Comparison of ENCODE assay signal across 17 cellular contexts in the genomic region with DNA sequence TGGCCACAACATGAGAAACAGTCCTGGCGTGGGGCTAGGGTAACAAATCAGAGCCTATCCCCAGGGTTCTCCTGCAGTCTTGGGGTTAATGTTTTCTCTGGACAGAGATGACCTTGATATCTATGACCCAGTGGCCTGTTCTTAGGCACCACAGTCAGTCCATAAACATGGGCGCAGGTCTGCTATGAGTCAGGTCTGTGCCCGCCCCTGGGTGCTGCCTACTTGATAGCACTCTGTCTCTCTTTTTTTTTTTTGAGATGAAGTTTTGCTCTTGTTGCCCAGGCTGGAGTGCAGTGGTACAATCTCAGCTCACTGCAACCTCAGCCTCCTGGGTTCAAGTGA. TPM values are rescaled to one million over a fixed set of nuclear protein-coding genes. Genes with fewer than 3 reads are reported as not detected.
DNase-seq lines count a peak whose midpoint lies in the region; ATAC-seq, FAIRE-seq and TF ChIP-seq lines count a peak whose summit lies in the region.
"Had no signal": no experiment of that assay in that cellular context is flagged by ENCODE, and none has a peak within 500 bp of the region (broad histone marks: within the 10 kb centered on the region; RNA-seq: fewer than 3 reads in every experiment).

No MANE protein-coding gene starts in this region.

- peak overlapping the region; percentile 57 for H2BK20ac ChIP-seq in IMR-90 (ENCODE audit: low read depth, low read length)

- no peak overlapping the region for H2AK9ac ChIP-seq in IMR-90 (replicated peaks; ENCODE audit: low read depth, low read length, poor library complexity)

- H3K4ac ChIP-seq in IMR-90 (ENCODE audit: low read depth, low read length), result peak overlapping the region; percentile 35

- H2AK5ac ChIP-seq in IMR-90 (ENCODE audit: low read depth, low read length), result peak overlapping the region; percentile 94

- H3K27ac ChIP-seq in A549, result peak overlapping the region; percentile 87 to 90
- H3K27ac ChIP-seq in IMR-90 (ENCODE audit: insufficient read depth, low read length), result peak overlapping the region; percentile 18; the same call in 1 of the 2 replicates
- H3K27ac ChIP-seq in coronary artery, result no peak overlapping the region
- H3K27ac ChIP-seq: lower lobe of right lung had no signal

- H3K27me3 Mint-ChIP-seq in chondrocyte (ENCODE audit: low read depth) (no peaks in the 10 kb centered on the region), Calu3 (ENCODE audit: unreplicated experiment) (no peaks in the 10 kb centered on the region)

- no peak for TF ChIP-seq POLR2A in A549 (IDR thresholded peaks at IDR 0.05; ENCODE audit: low read length)
- TF ChIP-seq POLR2A in IMR-90 (IDR thresholded peaks at IDR 0.05; ENCODE audit: low read depth, low read length), result no peak

- no peak overlapping the region for H2AFZ ChIP-seq in IMR-90 (replicated peaks; ENCODE audit: low read length, poor library complexity)

- dilution Hi-C loops in IMR-90 (cut with HindIII; ENCODE audit: low sequenced_read_pairs, unreplicated experiment), result no loop called here

- DNase-seq in A549 (ENCODE audit: low read depth in 1 of 2, low spot score in 1 of 2) (no peak), IMR-90 (no peak), chondrocyte (ENCODE audit: low spot score) (peak; percentile 37), omental fat pad (ENCODE audit: low spot score) (peak; percentile 9), Calu3 (no peak), coronary artery (ENCODE audit: low spot score) (no peak), NCI-H82 (lab: John Stamatoyannopoulos, UW) (no peak)
- DNase-seq: activated CD4-positive, alpha-beta T cell treated with anti-CD3 and anti-CD28 coated beads for 1 hour; activated effector memory CD4-positive, alpha-beta T cell treated with Interleukin-2 at 50 U/mL for 16 hours; DMS79; hypothalamus; lower lobe of right lung; NCI-H2227 treated with DMSO at 0.1 percent for 48 hours; PC-3; trophoblast cell had no signal

- H3K4me2 ChIP-seq in A549 (no peak overlapping the region; the same call in 2 of the 3 replicates), IMR-90 (ENCODE audit: low read depth, low read length) (no peak overlapping the region)

- peaks cover 36% of the 10 kb centered on the region for H3K4me1 ChIP-seq in A549
- peaks cover 22% of the 10 kb centered on the region for H3K4me1 ChIP-seq in IMR-90 (ENCODE audit: control insufficient read depth, insufficient read depth, low read length)
- H3K4me1 ChIP-seq: breast epithelium, lower lobe of right lung had no signal

- H3K9me1 ChIP-seq in IMR-90 (ENCODE audit: insufficient read depth, low read length), result peaks cover 32% of the 10 kb centered on the region

- H3K23ac ChIP-seq in IMR-90 (ENCODE audit: low read depth, low read length), result no peak overlapping the region

- peak overlapping the region; percentile 63; the same call in 1 of the 2 replicates for H4K91ac ChIP-seq in IMR-90 (ENCODE audit: insufficient read depth, low read depth, low read length)

- H3K4me3 ChIP-seq in A549, result no peak overlapping the region
- H3K4me3 ChIP-seq in IMR-90 (ENCODE audit: insufficient read depth, low read depth, low read length), result no peak overlapping the region
- no peak overlapping the region for H3K4me3 ChIP-seq in coronary artery
- H3K4me3 ChIP-seq: breast epithelium, lower lobe of right lung had no signal

- no peak overlapping the region; the same call in 1 of the 2 replicates for H4K5ac ChIP-seq in IMR-90 (ENCODE audit: low read depth, low read length)

- peak overlapping the region in 1 of 2 experiments; percentile 35; a peak in 1 of 4 replicates for H4K8ac ChIP-seq in IMR-90 (ENCODE audit: low read depth in 2 of 2, low read length in 2 of 2)

- no peak overlapping the region for H3K27ac Mint-ChIP-seq in chondrocyte (ENCODE audit: unreplicated experiment)
- no peak overlapping the region for H3K27ac Mint-ChIP-seq in Calu3 (ENCODE audit: unreplicated experiment)

- peak overlapping the region; percentile 54; the same call in 2 of the 3 replicates for H2BK15ac ChIP-seq in IMR-90 (ENCODE audit: low read depth, low read length)

- H3K27me3 ChIP-seq in IMR-90 (ENCODE audit: control insufficient read depth, insufficient read depth, low read length), result no peaks in the 10 kb centered on the region
- H3K27me3 ChIP-seq: breast epithelium had no signal

- H3K79me1 ChIP-seq in IMR-90 (ENCODE audit: low read depth in 1 of 2, low read length in 2 of 2), result peaks cover 20 to 50% of the 10 kb centered on the region in 2 experiments

- CTCF ChIA-PET in A549 (lab: Yijun Ruan, JAX), result interaction anchor here (1.1 to 1.5 kb wide), 3 partner anchors 25 to 76 kb away, joined by 3 to 4 read pairs (median 3); no protein-coding TSS in a partner anchor
- CTCF ChIA-PET in IMR-90 (lab: Yijun Ruan, JAX), result interaction anchor here (0.5 to 1.8 kb wide), 2 partner anchors 8 to 84 kb away, joined by 4 to 5 read pairs; no protein-coding TSS in a partner anchor
- CTCF ChIA-PET in Calu3 (lab: Charles Lee), result no interaction called here

- H3K36me3 ChIP-seq in IMR-90 (ENCODE audit: control insufficient read depth, insufficient read depth, low read length), result peaks cover 36% of the 10 kb centered on the region
- H3K36me3 ChIP-seq: breast epithelium had no signal

- no peak overlapping the region for H3K56ac ChIP-seq in IMR-90 (ENCODE audit: extremely low read depth, insufficient read depth, low read length)

- peak overlapping the region; percentile 40 for H2BK5ac ChIP-seq in IMR-90 (ENCODE audit: low read depth, low read length, poor library complexity, severe bottlenecking)

- 0 out of 2 replicates have a peak overlapping the region, but pooled peaks have one; percentile 44 for H3K14ac ChIP-seq in IMR-90 (replicated peaks; ENCODE audit: low read depth, low read length)

- peaks cover 13% of the 10 kb centered on the region for H4K20me1 ChIP-seq in IMR-90 (ENCODE audit: insufficient read depth, low read length)

- intact Hi-C loops in IMR-90 (cut with micrococcal nuclease), result no loop called here
- intact Hi-C loops in Calu3 (cut with micrococcal nuclease; ENCODE audit: unreplicated experiment), result no loop called here

- no peak for TF ChIP-seq EP300 in A549 (IDR thresholded peaks at IDR 0.05)

- no peak for ATAC-seq in A549
- no peak for ATAC-seq in IMR-90 (ENCODE audit: low read depth)
- ATAC-seq in omental fat pad (ENCODE audit: low FRiP score), result no peak
- no peak for ATAC-seq in HG03442 (IDR thresholded peaks at IDR 0.05; ENCODE audit: unreplicated experiment)

- WGBS in A549 (ENCODE audit: missing lambda C conversion rate), result 79% methylated on average over 3 of the region's 3 CpGs
- WGBS in IMR-90 (ENCODE audit: extremely low coverage in 2 of 2, insufficient read length in 1 of 2), 2 experiments, result 93% methylated on average over 3 of the region's 3 CpGs; no CpG with 5 or more reads in 1 of the 2 experiments

- H3K18ac ChIP-seq in IMR-90 (ENCODE audit: low read depth, low read length), result no peak overlapping the region

- TF ChIP-seq CTCF in A549 (IDR thresholded peaks at IDR 0.05) (no peak), IMR-90 (conservative IDR thresholded peaks at IDR 0.05; ENCODE audit: low read depth, low read length) (no peak), chondrocyte (IDR thresholded peaks at IDR 0.05) (no peak), omental fat pad (IDR thresholded peaks at IDR 0.05) (no peak), Calu3 (IDR thresholded peaks at IDR 0.05; ENCODE audit: unreplicated experiment) (no peak), coronary artery (IDR thresholded peaks at IDR 0.05) (no peak)

- in situ Hi-C loops in IMR-90 (cut with MboI; ENCODE audit: low sequenced_read_pairs), result no loop called here

- H3K36me3 Mint-ChIP-seq in chondrocyte (ENCODE audit: low read depth) (peaks cover 4% of the 10 kb centered on the region), Calu3 (ENCODE audit: insufficient read depth, unreplicated experiment) (peaks cover 11% of the 10 kb centered on the region)

- H3K4me1 Mint-ChIP-seq in chondrocyte (ENCODE audit: low read depth), result peaks cover 13% of the 10 kb centered on the region
- H3K4me1 Mint-ChIP-seq in Calu3 (ENCODE audit: low read depth, unreplicated experiment), result peaks cover 23% of the 10 kb centered on the region

- H3K9me3 ChIP-seq in A549, result no peaks in the 10 kb centered on the region
- no peaks in the 10 kb centered on the region for H3K9me3 ChIP-seq in IMR-90 (ENCODE audit: control insufficient read depth, insufficient read depth, low read length)
- H3K9me3 ChIP-seq: breast epithelium, lower lobe of right lung had no signal

- BruUV-seq in IMR-90 (replicated peaks; lab: Mats Ljungman, UMichigan) (no TSS peak), Calu3 (replicated peaks; lab: Mats Ljungman, UMichigan) (no TSS peak)

- H3K4me3 Mint-ChIP-seq in chondrocyte (ENCODE audit: unreplicated experiment) (no peak overlapping the region), Calu3 (ENCODE audit: low read depth, unreplicated experiment) (no peak overlapping the region)

- no peak for FAIRE-seq in A549 (lab: Jason Lieb, UNC)

- H3K9me3 Mint-ChIP-seq in chondrocyte (ENCODE audit: low read depth) (peaks cover 4% of the 10 kb centered on the region), Calu3 (ENCODE audit: low read depth, unreplicated experiment) (no peaks in the 10 kb centered on the region)

- POLR2A ChIA-PET in A549 (lab: Yijun Ruan, JAX) (no interaction called here), IMR-90 (lab: Charles Lee; ENCODE audit: unreplicated experiment) (no interaction called here)

- no peak for TF ChIP-seq RAD21 in A549 (conservative IDR thresholded peaks at IDR 0.05 in 1 of 2, IDR thresholded peaks at IDR 0.05 in 1 of 2)
- TF ChIP-seq RAD21 in IMR-90 (IDR thresholded peaks at IDR 0.05; ENCODE audit: low read length), result no peak

- no peak overlapping the region for H3K9ac ChIP-seq in IMR-90 (ENCODE audit: low read depth, low read length)

- H2BK120ac ChIP-seq in IMR-90 (ENCODE audit: low read depth, low read length), result peak overlapping the region; percentile 27; the same call in 1 of the 2 replicates

RNA-seq across cellular contexts. Expression of a gene that starts 34.4 kb away (rescaled TPM):
- polyA plus RNA-seq in A549 (2011; rRNA removed) (4.7 and 6.6 TPM in 2 replicates), A549 (2017; fragmentation: RNase III; extraction: RNeasy Plus Mini Kit Qiagen cat#74134 plus additional on column Dnase treatment) (2.9 to 3.6 TPM (median 3.1 TPM) in 3 replicates), IMR-90 (2012; rRNA removed) (10.8 and 12.1 TPM in 2 replicates)
- polyA plus RNA-seq in A549 (2012; cell fraction: cytosol; rRNA removed), result 2.0 and 2.4 TPM in 2 replicates
- polyA plus RNA-seq in A549 (2012; cell fraction: nucleus; rRNA removed), result 5.3 and 6.9 TPM in 2 replicates
- polyA minus RNA-seq in A549 (2011; rRNA and poly(A)+ RNA removed), result 11.5 and 14.1 TPM in 2 replicates
- total RNA-seq in IMR-90 (2012; rRNA removed) (8.1 and 8.6 TPM in 2 replicates), chondrocyte (2.2 to 3.1 TPM (median 2.3 TPM) in 3 replicates), omental fat pad (10 to 100 TPM in 2 of 4 donors, 1 to 10 TPM in 2; 4.4 to 43.3 (median 9.9) TPM), Calu3 (2022) (2.1 and 3.1 TPM in 2 replicates)
- 7.4 and 13.3 TPM in 2 replicates for polyA plus RNA-seq in IMR-90 (2012; cell fraction: cytosol; rRNA removed)
- 19.2 and 26.6 TPM in 2 replicates for polyA plus RNA-seq in IMR-90 (2012; cell fraction: nucleus; rRNA removed; ENCODE audit: low replicate concordance)

RNA-seq across cellular contexts. Expression of a gene that starts 51.6 kb away (rescaled TPM):
- 21.6 and 33.3 TPM in 2 replicates for polyA plus RNA-seq in A549 (2011; rRNA removed)
- 5.6 TPM in 2 replicates for polyA plus RNA-seq in A549 (2012; cell fraction: cytosol; rRNA removed)
- polyA plus RNA-seq in A549 (2012; cell fraction: nucleus; rRNA removed), result 1.1 and 2.0 TPM in 2 replicates
- 15.6 to 18.6 TPM (median 16.8 TPM) in 3 replicates for polyA plus RNA-seq in A549 (2017; fragmentation: RNase III; extraction: RNeasy Plus Mini Kit Qiagen cat#74134 plus additional on column Dnase treatment)
- polyA minus RNA-seq in A549 (2011; rRNA and poly(A)+ RNA removed), result 9.0 and 12.6 TPM in 2 replicates
- 18.6 and 34.2 TPM in 2 replicates for total RNA-seq in IMR-90 (2012; rRNA removed)
- 10.6 and 13.8 TPM in 2 replicates for polyA plus RNA-seq in IMR-90 (2012; rRNA removed)
- 2.1 and 3.4 TPM in 2 replicates for polyA plus RNA-seq in IMR-90 (2012; cell fraction: cytosol; rRNA removed)
- polyA plus RNA-seq in IMR-90 (2012; cell fraction: nucleus; rRNA removed; ENCODE audit: low replicate concordance), result 0.53 and 6.1 TPM in 2 replicates
- total RNA-seq in chondrocyte, result 18.9 to 35.9 TPM (median 30.4 TPM) in 3 replicates
- 10 to 100 TPM; 20.0 to 35.8 (median 26.5) TPM for total RNA-seq in omental fat pad
- 33.9 and 40.3 TPM in 2 replicates for total RNA-seq in Calu3 (2022)

Comparison
In these comparisons a context has a peak if more than half of its experiments do, and no peak if none do; other contexts are left out.
1. DNase-seq: peak in chondrocyte (single experiment) and omental fat pad (single experiment); none in A549 (0 of 2), IMR-90 (single experiment), Calu3 (single experiment), coronary artery (single experiment) and NCI-H82 (single experiment).
2. H3K27ac ChIP-seq: peak in A549 (2 of 2) and IMR-90 (single experiment); none in coronary artery (0 of 2).